Comparison of ENCODE assay signal across 11 cellular contexts in genomic region chr11:34570584-34570983, GRCh38. TPM values are rescaled to one million over a fixed set of nuclear protein-coding genes. Genes with fewer than 3 reads are reported as not detected.
A peak's percentile ranks its signal among the peaks of the same experiment; 100 is the strongest.
DNase-seq lines count a peak whose midpoint lies in the region; ATAC-seq and TF ChIP-seq lines count a peak whose summit lies in the region.
"Had no signal": no experiment of that assay in that cellular context is flagged by ENCODE, and none has a peak within 500 bp of the region (broad histone marks: within the 10 kb centered on the region; RNA-seq: fewer than 3 reads in every experiment).

No MANE protein-coding gene starts in this region.

- CTCF ChIA-PET in activated CD8-positive, alpha-beta memory T cell treated with anti-CD3 and anti-CD28 coated beads, Interleukin-2, amount 10 ng/mL, durations not matched to agents 7 days and 5 days (lab: Charles Lee): no interaction called here
- CTCF ChIA-PET in PC-3 (lab: Charles Lee): no interaction called here

- no peaks in the 10 kb centered on the region for H3K36me3 Mint-ChIP-seq in activated CD8-positive, alpha-beta memory T cell treated with anti-CD3 and anti-CD28 coated beads, Interleukin-2, amount 10 ng/mL, durations not matched to agents 7 days and 5 days
- H3K36me3 Mint-ChIP-seq: T-cell had no signal

- no TSS peak for BruUV-seq in PC-3 (replicated peaks; lab: Mats Ljungman, UMichigan)

- peaks cover 48% of the 10 kb centered on the region for H3K27me3 Mint-ChIP-seq in activated CD8-positive, alpha-beta memory T cell treated with anti-CD3 and anti-CD28 coated beads, Interleukin-2, amount 10 ng/mL, durations not matched to agents 7 days and 5 days
- peaks cover 67% of the 10 kb centered on the region for H3K27me3 Mint-ChIP-seq in stimulated activated naive CD8-positive, alpha-beta T cell treated with anti-CD3 and anti-CD28 coated beads, Interleukin-15, amount 100 ng/mL, for 72 hours

- POLR2A ChIA-PET in PC-3 (lab: Charles Lee; ENCODE audit: unreplicated experiment): interaction anchor here (0.7 kb wide), 1 partner anchor 399 kb away, joined by 3 read pairs; no protein-coding TSS in a partner anchor

- peak; percentile 30 for ATAC-seq in activated CD8-positive, alpha-beta memory T cell treated with anti-CD3 and anti-CD28 coated beads, Interleukin-2, amount 10 ng/mL, durations not matched to agents 7 days and 5 days
- peak; percentile 49; the same call in 1 of the 2 replicates for ATAC-seq in PC-3
- ATAC-seq in stimulated activated naive CD8-positive, alpha-beta T cell treated with anti-CD3 and anti-CD28 coated beads, Interleukin-15, amount 100 ng/mL, for 72 hours: peak; percentile 59
- ATAC-seq in GM19324 (IDR thresholded peaks at IDR 0.05; ENCODE audit: low FRiP score, unreplicated experiment): no peak
- ATAC-seq: T-cell had no signal

- H4K20me1 ChIP-seq in PC-3 (ENCODE audit: low read length): no peaks in the 10 kb centered on the region

- H3K9me3 ChIP-seq in PC-3 (ENCODE audit: low read length): no peaks in the 10 kb centered on the region

- H3K27ac ChIP-seq in PC-3 (ENCODE audit: low read length): peak overlapping the region; percentile 29

- no peaks in the 10 kb centered on the region for H3K27me3 ChIP-seq in PC-3 (ENCODE audit: low read length)

- H3K79me2 ChIP-seq in PC-3 (ENCODE audit: low read length): no peaks in the 10 kb centered on the region

- H3K9me3 Mint-ChIP-seq in activated CD8-positive, alpha-beta memory T cell treated with anti-CD3 and anti-CD28 coated beads, Interleukin-2, amount 10 ng/mL, durations not matched to agents 7 days and 5 days (ENCODE audit: low read depth): no peaks in the 10 kb centered on the region
- no peaks in the 10 kb centered on the region for H3K9me3 Mint-ChIP-seq in stimulated activated naive CD8-positive, alpha-beta T cell treated with anti-CD3 and anti-CD28 coated beads, Interleukin-15, amount 100 ng/mL, for 72 hours
- H3K9me3 Mint-ChIP-seq: T-cell had no signal

- no peak overlapping the region for H3K27ac Mint-ChIP-seq in activated CD8-positive, alpha-beta memory T cell treated with anti-CD3 and anti-CD28 coated beads, Interleukin-2, amount 10 ng/mL, durations not matched to agents 7 days and 5 days
- peak overlapping the region in 1 of 2 donors; percentile 2 for H3K27ac Mint-ChIP-seq in stimulated activated naive CD8-positive, alpha-beta T cell treated with anti-CD3 and anti-CD28 coated beads, Interleukin-15, amount 100 ng/mL, for 72 hours
- H3K27ac Mint-ChIP-seq: T-cell had no signal

- H3K4me2 ChIP-seq in PC-3 (ENCODE audit: low read length): peak overlapping the region; percentile 16

- H3K4me1 Mint-ChIP-seq in activated CD8-positive, alpha-beta memory T cell treated with anti-CD3 and anti-CD28 coated beads, Interleukin-2, amount 10 ng/mL, durations not matched to agents 7 days and 5 days: peaks cover 4% of the 10 kb centered on the region
- peaks cover 10% of the 10 kb centered on the region for H3K4me1 Mint-ChIP-seq in stimulated activated naive CD8-positive, alpha-beta T cell treated with anti-CD3 and anti-CD28 coated beads, Interleukin-15, amount 100 ng/mL, for 72 hours
- H3K4me1 Mint-ChIP-seq: T-cell had no signal

- no peaks in the 10 kb centered on the region for H3K9me2 ChIP-seq in PC-3 (replicated peaks; ENCODE audit: low read length)

- H3K4me3 Mint-ChIP-seq in activated CD8-positive, alpha-beta memory T cell treated with anti-CD3 and anti-CD28 coated beads, Interleukin-2, amount 10 ng/mL, durations not matched to agents 7 days and 5 days: no peak overlapping the region
- no peak overlapping the region for H3K4me3 Mint-ChIP-seq in stimulated activated naive CD8-positive, alpha-beta T cell treated with anti-CD3 and anti-CD28 coated beads, Interleukin-15, amount 100 ng/mL, for 72 hours
- H3K4me3 Mint-ChIP-seq: T-cell had no signal

- H3K4me3 ChIP-seq in PC-3 (ENCODE audit: low read length): no peak overlapping the region
- no peak overlapping the region for H3K4me3 ChIP-seq in choroid plexus epithelial cell (ENCODE audit: low read depth, low read length)

- TF ChIP-seq CTCF in PC-3 (conservative IDR thresholded peaks at IDR 0.05; ENCODE audit: low read depth, low read length) (no peak), choroid plexus epithelial cell (conservative IDR thresholded peaks at IDR 0.05; ENCODE audit: low read depth, low read length) (no peak)

- no peak for DNase-seq in activated CD8-positive, alpha-beta memory T cell treated with anti-CD3 and anti-CD28 coated beads, Interleukin-2, amount 10 ng/mL, durations not matched to agents 7 days and 5 days
- no peak for DNase-seq in activated CD8-positive, alpha-beta memory T cell treated with anti-CD3 and anti-CD28 coated beads, Interleukin-2, amount 50 U/mL, for 48 hours
- DNase-seq in PC-3 (peak; percentile 82), choroid plexus epithelial cell (ENCODE audit: low read depth) (peak; percentile 17), putamen (ENCODE audit: low spot score) (no peak), NCI-H1092 (lab: John Stamatoyannopoulos, UW) (no peak)
- DNase-seq in stimulated activated naive CD8-positive, alpha-beta T cell treated with anti-CD3 and anti-CD28 coated beads, Interleukin-15, amount 100 ng/mL, for 72 hours: no peak
- DNase-seq: nucleus accumbens, T-cell had no signal

- H3K4me1 ChIP-seq in PC-3 (ENCODE audit: insufficient read depth, low read length): peaks cover 11% of the 10 kb centered on the region

- H3K9ac ChIP-seq in PC-3 (ENCODE audit: low read length): no peak overlapping the region

- H3K36me3 ChIP-seq in PC-3 (ENCODE audit: low read depth, low read length): no peaks in the 10 kb centered on the region

- no peaks in the 10 kb centered on the region for H3F3A ChIP-seq in PC-3 (ENCODE audit: low read length, unreplicated experiment)

- H2AFZ ChIP-seq in PC-3 (ENCODE audit: low read length): peak overlapping the region; percentile 56

- intact Hi-C loops in PC-3 (cut with micrococcal nuclease): no loop called here

RNA-seq across cellular contexts. Expression of gene EHF, which starts 50.3 kb away (rescaled TPM):
- under 1 TPM; 0.07 to 0.44 TPM for total RNA-seq in activated CD8-positive, alpha-beta memory T cell treated with anti-CD3 and anti-CD28 coated beads, Interleukin-2, amount 10 ng/mL, durations not matched to agents 7 days and 5 days
- 29.0 and 37.0 TPM in 2 replicates for total RNA-seq in PC-3 (2014; rRNA removed)

RNA-seq across cellular contexts. Expression of gene ELF5, which starts 57.0 kb away (rescaled TPM):
- not detected for total RNA-seq in activated CD8-positive, alpha-beta memory T cell treated with anti-CD3 and anti-CD28 coated beads, Interleukin-2, amount 10 ng/mL, durations not matched to agents 7 days and 5 days
- 0.11 TPM in 1 of 2 replicates, not detected in the other for total RNA-seq in PC-3 (2014; rRNA removed)
- total RNA-seq: NCI-H460, T-cell had no signal

Comparison
In these comparisons a context has a peak if more than half of its experiments do, and no peak if none do; other contexts are left out.
1. DNase-seq: peak in PC-3 (single experiment) and choroid plexus epithelial cell (single experiment); none in activated CD8-positive, alpha-beta memory T cell treated with anti-CD3 and anti-CD28 coated beads, Interleukin-2, amount 10 ng/mL, durations not matched to agents 7 days and 5 days (single experiment), activated CD8-positive, alpha-beta memory T cell treated with anti-CD3 and anti-CD28 coated beads, Interleukin-2, amount 50 U/mL, for 48 hours (single experiment), stimulated activated naive CD8-positive, alpha-beta T cell treated with anti-CD3 and anti-CD28 coated beads, Interleukin-15, amount 100 ng/mL, for 72 hours (0 of 2), putamen (single experiment) and NCI-H1092 (single experiment).
2. RNA of gene EHF, which starts 50.3 kb away (total RNA-seq): 29.0 to 37.0 TPM in PC-3; 0.07 to 0.44 TPM in activated CD8-positive, alpha-beta memory T cell treated with anti-CD3 and anti-CD28 coated beads, Interleukin-2, amount 10 ng/mL, durations not matched to agents 7 days and 5 days; every median in the first group is over 10 times any median in the second.